In the genomic region with DNA sequence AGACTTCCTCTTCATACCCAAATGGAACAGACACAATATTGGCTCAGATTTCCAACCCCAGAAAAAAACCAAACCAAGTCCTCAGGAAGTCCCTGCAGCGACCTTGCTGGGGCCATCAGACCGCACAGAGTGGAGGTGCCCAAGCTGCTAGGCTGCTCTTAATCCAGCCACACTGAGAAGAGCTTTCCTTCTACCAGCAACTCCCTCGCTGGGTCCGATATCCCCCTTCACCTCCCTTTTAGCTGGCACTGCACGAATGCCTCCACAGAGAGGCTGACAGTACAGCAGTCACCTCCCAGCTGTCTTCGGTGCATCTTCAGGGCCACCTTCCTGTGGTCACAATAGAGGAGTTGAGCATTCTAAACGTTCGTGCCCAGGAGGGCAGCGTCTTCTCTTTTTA, we compare ENCODE assay signal across 13 cellular contexts. TPM values are rescaled to one million over a fixed set of nuclear protein-coding genes. Genes with fewer than 3 reads are reported as not detected.
DNase-seq lines count a peak whose midpoint lies in the region; ATAC-seq lines count a peak whose summit lies in the region.
"Had no signal": no experiment of that assay in that cellular context is flagged by ENCODE, and none has a peak within 500 bp of the region (broad histone marks: within the 10 kb centered on the region; RNA-seq: fewer than 3 reads in every experiment).

No MANE protein-coding gene starts in this region.

- H2BK12ac ChIP-seq in trophoblast cell (ENCODE audit: low read length): no peak overlapping the region

- no peak overlapping the region for H3K14ac ChIP-seq in trophoblast cell (ENCODE audit: low read length)

- no peaks in the 10 kb centered on the region for H3K27me3 Mint-ChIP-seq in CD4-positive, CD25-positive, alpha-beta regulatory T cell

- H3K9ac ChIP-seq in trophoblast cell (ENCODE audit: low read length): no peak overlapping the region

- no peaks in the 10 kb centered on the region for H3K79me2 ChIP-seq in trophoblast cell (ENCODE audit: control insufficient read depth, insufficient read depth, low read length, poor library complexity)

- no peaks in the 10 kb centered on the region for H3K27me3 ChIP-seq in CD4-positive, CD25-positive, alpha-beta regulatory T cell (ENCODE audit: control insufficient read depth, insufficient read depth, low read length)
- H3K27me3 ChIP-seq in trophoblast cell (ENCODE audit: insufficient read depth, low read length): no peaks in the 10 kb centered on the region
- H3K27me3 ChIP-seq: brain microvascular endothelial cell, tibial nerve had no signal

- peak overlapping the region; percentile 42 for H3K27ac ChIP-seq in CD4-positive, CD25-positive, alpha-beta regulatory T cell (ENCODE audit: insufficient read depth, low read length, poor library complexity, severe bottlenecking)
- no peak overlapping the region for H3K27ac ChIP-seq in trophoblast cell (ENCODE audit: low read depth, low read length)
- H3K27ac ChIP-seq: brain microvascular endothelial cell had no signal

- H2AK5ac ChIP-seq in trophoblast cell (ENCODE audit: low read length): no peak overlapping the region

- H3K27ac Mint-ChIP-seq in CD4-positive, CD25-positive, alpha-beta regulatory T cell: peak overlapping the region; percentile 70 to 92 (median 77)
- H3K27ac Mint-ChIP-seq: HFFc6 had no signal

- H3K36me3 Mint-ChIP-seq in CD4-positive, CD25-positive, alpha-beta regulatory T cell: peaks cover 9% of the 10 kb centered on the region

- no peak overlapping the region for H3K18ac ChIP-seq in trophoblast cell (ENCODE audit: low read length)

- H2AFZ ChIP-seq in trophoblast cell (ENCODE audit: insufficient read depth, low read length, poor library complexity): no peak overlapping the region

- peak in 1 of 3 donors; percentile 26 for DNase-seq in CD4-positive, CD25-positive, alpha-beta regulatory T cell
- peak; percentile 30 for DNase-seq in KG1 (lab: John Stamatoyannopoulos, UW)
- peak; percentile 37 for DNase-seq in dermis blood vessel endothelial cell
- DNase-seq in trophoblast cell: no peak
- no peak for DNase-seq in HT-29 (ENCODE audit: low spot score)
- DNase-seq in H4 (ENCODE audit: low spot score): no peak
- no peak for DNase-seq in cardiac septum (ENCODE audit: low spot score)
- DNase-seq: brain microvascular endothelial cell; HFFc6; NCI-H510A; SIG-M5; stimulated activated CD4-positive, alpha-beta T cell treated with anti-CD3 and anti-CD28 coated beads, Interleukin-4, amount 100 ng/mL, for 4 hours had no signal

- no peaks in the 10 kb centered on the region for H3K9me3 ChIP-seq in CD4-positive, CD25-positive, alpha-beta regulatory T cell (ENCODE audit: control insufficient read depth in 2 of 2, low read length in 2 of 2)
- H3K9me3 ChIP-seq in trophoblast cell (ENCODE audit: insufficient read depth, low read depth, low read length): no peaks in the 10 kb centered on the region
- H3K9me3 ChIP-seq: tibial nerve had no signal

- no CpG with 5 or more reads among the region's 9 CpGs for WGBS in trophoblast cell (ENCODE audit: extremely low coverage, insufficient coverage, insufficient read length)

- H3K23ac ChIP-seq in trophoblast cell (ENCODE audit: low read length): no peak overlapping the region

- peaks cover 9% of the 10 kb centered on the region for H3K36me3 ChIP-seq in CD4-positive, CD25-positive, alpha-beta regulatory T cell (ENCODE audit: control insufficient read depth, insufficient read depth, low read length)
- peaks cover 11 to 20% of the 10 kb centered on the region in 2 experiments for H3K36me3 ChIP-seq in trophoblast cell (ENCODE audit: control insufficient read depth in 1 of 2, insufficient read depth in 2 of 2, low read length in 2 of 2)
- H3K36me3 ChIP-seq: brain microvascular endothelial cell had no signal

- no peak overlapping the region for H2BK5ac ChIP-seq in trophoblast cell (ENCODE audit: low read depth, low read length, poor library complexity)

- peak overlapping the region; percentile 6 for H3K4me3 ChIP-seq in CD4-positive, CD25-positive, alpha-beta regulatory T cell (ENCODE audit: low read depth, low read length)
- H3K4me3 ChIP-seq in trophoblast cell (ENCODE audit: low read depth, low read length): peak overlapping the region; percentile 27
- H3K4me3 ChIP-seq: tibial nerve had no signal

- no peak overlapping the region for H4K8ac ChIP-seq in trophoblast cell (ENCODE audit: low read depth, low read length)

- H3K4me3 Mint-ChIP-seq in CD4-positive, CD25-positive, alpha-beta regulatory T cell: peak overlapping the region; percentile 44 to 76 (median 70)
- H3K4me3 Mint-ChIP-seq: HFFc6 had no signal

- H2BK120ac ChIP-seq in trophoblast cell (ENCODE audit: insufficient read depth, low read length, poor library complexity): no peak overlapping the region

- intact Hi-C loops in cardiac septum (cut with DNase I): no loop called here

- no peaks in the 10 kb centered on the region for H3K9me3 Mint-ChIP-seq in CD4-positive, CD25-positive, alpha-beta regulatory T cell
- H3K9me3 Mint-ChIP-seq: HFFc6 had no signal

- peaks cover 6 to 54% (median 23%) of the 10 kb centered on the region in 4 donors for H3K4me1 Mint-ChIP-seq in CD4-positive, CD25-positive, alpha-beta regulatory T cell

- ATAC-seq in CD4-positive, CD25-positive, alpha-beta regulatory T cell (ENCODE audit: low read depth in 2 of 2): peak in 1 of 2 donors; percentile 30

- H4K91ac ChIP-seq in trophoblast cell (ENCODE audit: low read depth, low read length): no peak overlapping the region

- H3K79me1 ChIP-seq in trophoblast cell (ENCODE audit: low read length): peaks cover 3% of the 10 kb centered on the region

- no peak overlapping the region for H4K12ac ChIP-seq in trophoblast cell (ENCODE audit: low read depth, low read length)

- no peak overlapping the region for H3K4me2 ChIP-seq in trophoblast cell (ENCODE audit: low read length)

- H3K4ac ChIP-seq in trophoblast cell (ENCODE audit: low read depth, low read length): no peak overlapping the region

- H3K4me1 ChIP-seq in CD4-positive, CD25-positive, alpha-beta regulatory T cell (ENCODE audit: control insufficient read depth, insufficient read depth, low read length, poor library complexity, severe bottlenecking): peaks cover 50% of the 10 kb centered on the region
- H3K4me1 ChIP-seq in trophoblast cell (ENCODE audit: control insufficient read depth in 1 of 2, insufficient read depth in 2 of 2, low read length in 2 of 2): peaks cover 3 to 4% of the 10 kb centered on the region in 2 experiments

RNA-seq across cellular contexts. Expression of gene NAIF1, which starts 5.8 kb away (rescaled TPM):
- 16.8 TPM for total RNA-seq in CD4-positive, CD25-positive, alpha-beta regulatory T cell
- 10 to 100 TPM in 3 of 4 donors, 1 to 10 TPM in 1; 7.8 to 14.7 (median 12.3) TPM for polyA plus RNA-seq in CD4-positive, CD25-positive, alpha-beta regulatory T cell
- 12.8 and 13.8 TPM in 2 replicates for total RNA-seq in dermis blood vessel endothelial cell
- polyA plus RNA-seq in trophoblast cell (2013): 6.6 and 7.1 TPM in 2 replicates
- total RNA-seq in HT-29 (2014; rRNA removed; shearing (Covaris generic)): 17.3 and 17.9 TPM in 2 replicates
- total RNA-seq in H4 (2014; rRNA removed; shearing (Covaris generic)): 6.5 and 12.3 TPM in 2 replicates
- 6.2 TPM for total RNA-seq in cardiac septum

RNA-seq across cellular contexts. Expression of gene SLC25A25, which starts 6.7 kb away (rescaled TPM):
- total RNA-seq in CD4-positive, CD25-positive, alpha-beta regulatory T cell: 13.8 TPM
- polyA plus RNA-seq in CD4-positive, CD25-positive, alpha-beta regulatory T cell: 10 to 100 TPM; 11.3 to 12.0 (median 11.7) TPM
- total RNA-seq in dermis blood vessel endothelial cell (34.1 and 64.7 TPM in 2 replicates), cardiac septum (5.6 TPM)
- 10.2 and 11.5 TPM in 2 replicates for polyA plus RNA-seq in trophoblast cell (2013)
- total RNA-seq in HT-29 (2014; rRNA removed; shearing (Covaris generic)): 88.1 and 94.8 TPM in 2 replicates
- 4.7 and 5.8 TPM in 2 replicates for total RNA-seq in H4 (2014; rRNA removed; shearing (Covaris generic))

Comparison
In these comparisons a context has a peak if more than half of its experiments do, and no peak if none do; other contexts are left out.
1. DNase-seq: peak in KG1 (single experiment) and dermis blood vessel endothelial cell (single experiment); none in trophoblast cell (0 of 2), HT-29 (single experiment), H4 (single experiment) and cardiac septum (single experiment).